Comparison of ENCODE assay signal across 14 cellular contexts in genomic region chr7:128841171-128841690, GRCh38. TPM values are rescaled to one million over a fixed set of nuclear protein-coding genes. Genes with fewer than 3 reads are reported as not detected.
DNase-seq lines count a peak whose midpoint lies in the region; ATAC-seq and TF ChIP-seq lines count a peak whose summit lies in the region.
"Had no signal": no experiment of that assay in that cellular context is flagged by ENCODE, and none has a peak within 500 bp of the region (broad histone marks: within the 10 kb centered on the region; RNA-seq: fewer than 3 reads in every experiment).

No MANE protein-coding gene starts in this region.

- WGBS in GM23248 (ENCODE audit: low coverage in 1 of 2, low lambda C conversion rate in 2 of 2, missing lambda C conversion rate in 2 of 2), 2 experiments, result 95 to 99% methylated on average over 15 to 17 of the region's 17 CpGs

- H4K20me1 ChIP-seq in GM23248 (ENCODE audit: insufficient read depth) (no peaks in the 10 kb centered on the region), osteoblast (ENCODE audit: insufficient read depth, low read length) (peaks cover 87% of the 10 kb centered on the region)

- intact Hi-C loops in CD4-positive, alpha-beta memory T cell (cut with micrococcal nuclease), result no loop called here

- H3K4me2 ChIP-seq in GM23248 (ENCODE audit: unreplicated experiment) (no peak overlapping the region), osteoblast (ENCODE audit: insufficient read depth, low read length) (no peak overlapping the region)

- no peaks in the 10 kb centered on the region for H3K9me3 Mint-ChIP-seq in CD4-positive, alpha-beta memory T cell
- no peaks in the 10 kb centered on the region for H3K9me3 Mint-ChIP-seq in chondrocyte (ENCODE audit: low read depth)
- H3K9me3 Mint-ChIP-seq in progenitor cell of endocrine pancreas (ENCODE audit: low read depth), result no peaks in the 10 kb centered on the region
- H3K9me3 Mint-ChIP-seq: activated T-helper 17 cell treated with anti-CD3 and anti-CD28 coated beads, Interleukin-2, amount 50 U/mL, for 72 hours; central memory CD8-positive, alpha-beta T cell; natural killer cell; T-helper 1 cell treated with Interleukin-12 subunit alpha and Interleukin-12 subunit beta and Interleukin-4 antibody, amounts not matched to agents 30 μg/mL and 1 μg/mL, for 36 hours; WTC11 had no signal

- CTCF ChIA-PET in CD4-positive, alpha-beta memory T cell (lab: Charles Lee; ENCODE audit: partially characterized antibody), result interaction anchor here (0.9 to 5.2 kb wide), 4 partner anchors 9 to 41 kb away, joined by 3 to 68 read pairs (median 3); no protein-coding TSS in a partner anchor

- no peaks in the 10 kb centered on the region for H3K36me3 ChIP-seq in CD4-positive, alpha-beta memory T cell (ENCODE audit: insufficient read depth, low read length)
- H3K36me3 ChIP-seq in GM23248 (ENCODE audit: low read depth) (peaks cover 87% of the 10 kb centered on the region; the same call in 1 of the 2 replicates), osteoblast (ENCODE audit: insufficient read depth, low read length) (peaks cover 97% of the 10 kb centered on the region)

- H3K79me2 ChIP-seq in GM23248 (ENCODE audit: insufficient read depth) (peaks cover 29% of the 10 kb centered on the region), osteoblast (ENCODE audit: insufficient read depth, low read length) (peaks cover 46% of the 10 kb centered on the region)

- in situ Hi-C loops in GM23248 (cut with MboI), result no loop called here

- POLR2A ChIA-PET in CD4-positive, alpha-beta memory T cell (lab: Charles Lee; ENCODE audit: partially characterized antibody), result no interaction called here

- H3K36me3 Mint-ChIP-seq in CD4-positive, alpha-beta memory T cell, result no peaks in the 10 kb centered on the region
- peaks cover 41% of the 10 kb centered on the region for H3K36me3 Mint-ChIP-seq in chondrocyte (ENCODE audit: low read depth)
- no peaks in the 10 kb centered on the region for H3K36me3 Mint-ChIP-seq in progenitor cell of endocrine pancreas (ENCODE audit: insufficient read depth)
- H3K36me3 Mint-ChIP-seq: natural killer cell, WTC11 had no signal

- no peaks in the 10 kb centered on the region for H3K9me3 ChIP-seq in CD4-positive, alpha-beta memory T cell (ENCODE audit: control insufficient read depth in 1 of 2, low read length in 2 of 2)
- no peaks in the 10 kb centered on the region for H3K9me3 ChIP-seq in GM23248 (ENCODE audit: low read depth)
- no peaks in the 10 kb centered on the region for H3K9me3 ChIP-seq in osteoblast (ENCODE audit: low read depth, low read length)

- no peaks in the 10 kb centered on the region for H3K27me3 ChIP-seq in CD4-positive, alpha-beta memory T cell (ENCODE audit: insufficient read depth, low read length)
- H3K27me3 ChIP-seq in GM23248 (replicated peaks; ENCODE audit: insufficient read depth) (no peaks in the 10 kb centered on the region), osteoblast (ENCODE audit: insufficient read depth, low read length) (no peaks in the 10 kb centered on the region)

- peak overlapping the region in 2 of 7 donors; percentile 17 to 29 for H3K27ac Mint-ChIP-seq in CD4-positive, alpha-beta memory T cell
- H3K27ac Mint-ChIP-seq in chondrocyte (ENCODE audit: unreplicated experiment), result no peak overlapping the region
- H3K27ac Mint-ChIP-seq in progenitor cell of endocrine pancreas, result no peak overlapping the region
- H3K27ac Mint-ChIP-seq: activated T-helper 17 cell treated with anti-CD3 and anti-CD28 coated beads, Interleukin-2, amount 50 U/mL, for 72 hours; natural killer cell; WTC11 had no signal

- peaks cover 0 to 4% (median 0%) of the 10 kb centered on the region in 4 donors for H3K4me1 Mint-ChIP-seq in CD4-positive, alpha-beta memory T cell
- no peaks in the 10 kb centered on the region for H3K4me1 Mint-ChIP-seq in chondrocyte (ENCODE audit: low read depth)
- H3K4me1 Mint-ChIP-seq in progenitor cell of endocrine pancreas (ENCODE audit: low read depth), result no peaks in the 10 kb centered on the region
- H3K4me1 Mint-ChIP-seq: central memory CD8-positive, alpha-beta T cell; natural killer cell had no signal

- no peaks in the 10 kb centered on the region for H3K27me3 Mint-ChIP-seq in CD4-positive, alpha-beta memory T cell
- H3K27me3 Mint-ChIP-seq in chondrocyte (ENCODE audit: low read depth) (no peaks in the 10 kb centered on the region), progenitor cell of endocrine pancreas (no peaks in the 10 kb centered on the region)
- H3K27me3 Mint-ChIP-seq: activated T-helper 17 cell treated with anti-CD3 and anti-CD28 coated beads, Interleukin-2, amount 50 U/mL, for 72 hours; central memory CD8-positive, alpha-beta T cell had no signal

- H3F3A ChIP-seq in GM23248 (ENCODE audit: insufficient read depth), result peaks cover 41% of the 10 kb centered on the region; the same call in 1 of the 2 replicates

- no peak overlapping the region for H3K9ac ChIP-seq in GM23248

- DNase-seq in CD4-positive, alpha-beta memory T cell, result peak in 4 of 5 donors; percentile 13 to 41 (median 32)
- DNase-seq in GM23248, result no peak
- peak; percentile 90 for DNase-seq in chondrocyte (ENCODE audit: low spot score)
- DNase-seq in osteoblast (ENCODE audit: insufficient read length, low spot score, missing footprints), result peak; percentile 84
- no peak for DNase-seq in progenitor cell of endocrine pancreas (ENCODE audit: low spot score, unreplicated experiment)
- DNase-seq in coronary artery (ENCODE audit: low spot score), result no peak
- DNase-seq: NCI-H2171 had no signal

- H3K4me3 ChIP-seq in CD4-positive, alpha-beta memory T cell (ENCODE audit: low read length in 2 of 2), result no peak overlapping the region
- H3K4me3 ChIP-seq in GM23248, result no peak overlapping the region
- no peak overlapping the region for H3K4me3 ChIP-seq in osteoblast (ENCODE audit: insufficient read depth, low read length)
- no peak overlapping the region for H3K4me3 ChIP-seq in coronary artery
- H3K4me3 ChIP-seq: lung had no signal

- H2AFZ ChIP-seq in GM23248 (no peak overlapping the region), osteoblast (ENCODE audit: low read length) (no peak overlapping the region)

- no peaks in the 10 kb centered on the region for H3K9me2 ChIP-seq in GM23248 (ENCODE audit: insufficient read depth)

- H3K4me3 Mint-ChIP-seq in CD4-positive, alpha-beta memory T cell, result no peak overlapping the region
- no peak overlapping the region for H3K4me3 Mint-ChIP-seq in chondrocyte (ENCODE audit: unreplicated experiment)
- H3K4me3 Mint-ChIP-seq in progenitor cell of endocrine pancreas (ENCODE audit: low read depth), result no peak overlapping the region
- H3K4me3 Mint-ChIP-seq: activated T-helper 17 cell treated with anti-CD3 and anti-CD28 coated beads, Interleukin-2, amount 50 U/mL, for 72 hours; central memory CD8-positive, alpha-beta T cell; T-helper 1 cell treated with Interleukin-12 subunit alpha and Interleukin-12 subunit beta and Interleukin-4 antibody, amounts not matched to agents 30 μg/mL and 1 μg/mL, for 36 hours had no signal

- no peaks in the 10 kb centered on the region for H3K4me1 ChIP-seq in CD4-positive, alpha-beta memory T cell (ENCODE audit: insufficient read depth, low read length)
- H3K4me1 ChIP-seq in GM23248 (ENCODE audit: insufficient read depth), result peaks cover 11% of the 10 kb centered on the region
- H3K4me1 ChIP-seq in osteoblast (ENCODE audit: insufficient read depth, low read length), result peaks cover 11% of the 10 kb centered on the region

- ATAC-seq in GM18517 (IDR thresholded peaks at IDR 0.05; ENCODE audit: unreplicated experiment), result no peak

- TF ChIP-seq CTCF in chondrocyte (IDR thresholded peaks at IDR 0.05), result no peak
- TF ChIP-seq CTCF in osteoblast (IDR thresholded peaks at IDR 0.05; ENCODE audit: extremely low read depth, low read depth, low read length), result no peak
- TF ChIP-seq CTCF in progenitor cell of endocrine pancreas (IDR thresholded peaks at IDR 0.05; ENCODE audit: unreplicated experiment), result no peak
- no peak for TF ChIP-seq CTCF in coronary artery (IDR thresholded peaks at IDR 0.05)

- H3K27ac ChIP-seq in CD4-positive, alpha-beta memory T cell (ENCODE audit: low read depth, low read length), result no peak overlapping the region
- H3K27ac ChIP-seq in GM23248 (peak overlapping the region; percentile 30), osteoblast (ENCODE audit: low read depth, low read length) (peak overlapping the region; percentile 7), coronary artery (no peak overlapping the region)

RNA-seq across cellular contexts. Expression of gene FLNC, which starts 11.0 kb away (rescaled TPM):
- total RNA-seq in CD4-positive, alpha-beta memory T cell, result under 1 TPM in 1 of 2 experiments, not detected in 1; 0.06 TPM
- polyA plus RNA-seq in CD4-positive, alpha-beta memory T cell, result not detected
- total RNA-seq in GM23248 (2014; rRNA removed; shearing (Covaris generic)), result 304 and 353 TPM in 2 replicates
- 74.0 and 75.1 TPM in 2 replicates for polyA plus RNA-seq in GM23248 (2016; fragmentation: Nextera tagmentation; extraction: Ambion mirVana)
- total RNA-seq in chondrocyte, result 72.3 to 119 TPM (median 118 TPM) in 3 replicates
- 93.7 and 130 TPM in 2 replicates for total RNA-seq in osteoblast
- 6.9 and 11.7 TPM in 2 replicates for total RNA-seq in progenitor cell of endocrine pancreas

RNA-seq across cellular contexts. Expression of gene ATP6V1F, which starts 21.4 kb away (rescaled TPM):
- 10 to 100 TPM; 74.6 to 75.5 TPM for total RNA-seq in CD4-positive, alpha-beta memory T cell
- polyA plus RNA-seq in CD4-positive, alpha-beta memory T cell, result 100 to 1,000 TPM; 274 to 392 TPM
- 96.5 and 124 TPM in 2 replicates for total RNA-seq in GM23248 (2014; rRNA removed; shearing (Covaris generic))
- polyA plus RNA-seq in GM23248 (2016; fragmentation: Nextera tagmentation; extraction: Ambion mirVana), result 243 and 264 TPM in 2 replicates
- total RNA-seq in chondrocyte (139 to 162 TPM (median 154 TPM) in 3 replicates), osteoblast (91.9 and 95.2 TPM in 2 replicates), progenitor cell of endocrine pancreas (119 and 124 TPM in 2 replicates)

RNA-seq across cellular contexts. Expression of gene CCDC136, which starts 49.5 kb away (rescaled TPM):
- 10 to 100 TPM; 18.3 to 20.4 TPM for total RNA-seq in CD4-positive, alpha-beta memory T cell
- polyA plus RNA-seq in CD4-positive, alpha-beta memory T cell, result 1 to 10 TPM in 1 of 2 donors, not detected in 1; 3.4 TPM
- 3.1 and 3.8 TPM in 2 replicates for total RNA-seq in GM23248 (2014; rRNA removed; shearing (Covaris generic))
- polyA plus RNA-seq in GM23248 (2016; fragmentation: Nextera tagmentation; extraction: Ambion mirVana), result 2.8 and 3.9 TPM in 2 replicates
- total RNA-seq in chondrocyte (7.6 to 8.8 TPM (median 8.5 TPM) in 3 replicates), osteoblast (7.2 and 10.0 TPM in 2 replicates), progenitor cell of endocrine pancreas (66.3 and 74.2 TPM in 2 replicates)

Comparison
In these comparisons a context has a peak if more than half of its experiments do, and no peak if none do; other contexts are left out.
1. DNase-seq: peak in CD4-positive, alpha-beta memory T cell (4 of 5), chondrocyte (single experiment) and osteoblast (single experiment); none in GM23248 (single experiment), progenitor cell of endocrine pancreas (single experiment) and coronary artery (single experiment).
2. H3K27ac ChIP-seq: peak in GM23248 (single experiment) and osteoblast (single experiment); none in CD4-positive, alpha-beta memory T cell (single experiment) and coronary artery (0 of 2).